ENCODE assay signal across 17 cellular contexts in the genomic region with DNA sequence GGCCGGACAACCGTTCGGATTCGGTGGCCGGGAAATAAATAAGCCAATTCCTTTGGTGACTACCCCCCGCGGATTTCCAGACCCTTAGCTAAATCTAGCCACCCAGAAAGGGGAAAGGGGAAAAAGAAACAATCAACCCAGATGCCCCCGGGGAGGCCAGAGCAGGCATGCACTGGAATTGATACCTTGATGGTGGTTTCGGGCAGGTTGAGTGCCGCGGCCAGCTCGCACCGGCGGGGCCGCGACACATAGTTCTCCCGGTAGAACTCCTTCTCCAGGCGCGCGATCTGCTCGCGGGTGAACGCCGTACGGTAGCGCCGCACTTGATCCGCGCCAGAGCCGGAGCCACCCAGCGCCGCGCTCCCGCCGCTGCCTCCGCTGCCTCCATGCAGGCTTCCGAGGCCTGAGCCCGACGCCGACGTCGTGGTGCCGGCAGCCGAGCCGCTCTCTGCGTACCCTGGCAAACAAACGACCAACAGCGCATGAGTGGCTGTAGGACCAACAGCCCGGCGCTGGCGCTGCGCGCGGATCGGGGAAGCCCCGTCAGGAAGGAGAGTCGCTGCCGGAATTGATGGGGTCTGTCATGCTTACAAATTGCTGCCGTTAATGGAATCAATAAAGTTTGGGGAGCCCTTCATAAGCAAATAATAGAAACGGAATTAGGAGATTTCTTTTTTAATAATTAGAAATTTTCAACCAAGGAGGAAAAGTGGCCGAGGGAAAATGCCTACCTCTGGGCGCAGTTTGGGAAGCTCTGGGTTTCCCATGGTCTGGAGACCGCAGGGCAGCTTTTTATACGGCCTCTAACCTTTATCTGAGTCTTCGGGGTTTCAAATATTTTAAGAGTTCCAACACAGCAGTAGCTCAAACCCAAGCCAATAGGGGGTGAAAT. TPM values are rescaled to one million over a fixed set of nuclear protein-coding genes. Genes with fewer than 3 reads are reported as not detected.
DNase-seq lines count a peak whose midpoint lies in the region; ATAC-seq, FAIRE-seq and TF ChIP-seq lines count a peak whose summit lies in the region.
"Had no signal": no experiment of that assay in that cellular context is flagged by ENCODE, and none has a peak within 500 bp of the region (broad histone marks: within the 10 kb centered on the region; RNA-seq: fewer than 3 reads in every experiment).

No MANE protein-coding gene starts in this region.

- DNase-seq in natural killer cell (no peak), left colon (no peak), type B pancreatic cell (ENCODE audit: extremely low spot score, unreplicated experiment) (no peak), GM19239 (ENCODE audit: insufficient read length, low spot score) (no peak), amygdala (lab: John Stamatoyannopoulos, UW) (no peak)
- DNase-seq in natural killer cell treated with Interleukin-12 subunit alpha and Interleukin-12 subunit beta and Interleukin-15 and Interleukin-18, amount 100 ng/mL, for 72 hours (ENCODE audit: low spot score): no peak
- DNase-seq in activated CD8-positive, alpha-beta T cell treated with anti-CD3 and anti-CD28 coated beads, Interleukin-2, amount 10 ng/mL, durations not matched to agents 7 days and 5 days: peak; percentile 22
- DNase-seq: cortex of kidney; Kasumi-1; NK-92 treated with Interleukin-12 subunit alpha and Interleukin-12 subunit beta, amount 100 ng/mL, for 24 hours; stimulated activated CD4-positive, alpha-beta T cell treated with anti-CD3 and anti-CD28 coated beads, Interleukin-1b, Interleukin-23, amount 100 ng/mL, for 48 hours had no signal

- H3K27ac Mint-ChIP-seq in natural killer cell (peak overlapping the region in 1 of 2 donors; percentile 51), type B pancreatic cell (peak overlapping the region; percentile 19)
- H3K27ac Mint-ChIP-seq in natural killer cell treated with Interleukin-12 subunit alpha and Interleukin-12 subunit beta and Interleukin-15 and Interleukin-18, amount 100 ng/mL, for 72 hours: peak overlapping the region in 1 of 2 donors; percentile 37
- H3K27ac Mint-ChIP-seq in activated CD8-positive, alpha-beta T cell treated with anti-CD3 and anti-CD28 coated beads, Interleukin-2, amount 10 ng/mL, durations not matched to agents 7 days and 5 days: peak overlapping the region; percentile 22
- H3K27ac Mint-ChIP-seq: stimulated activated memory B cell treated with anti-CD40 and anti-IgM and Interleukin-4, amounts not matched to agents 10 μg/mL and 1 μg/mL and 100 μg/mL, for 72 hours had no signal

- FAIRE-seq in GM19239 (lab: Jason Lieb, UNC): no peak

- CTCF ChIA-PET in activated CD8-positive, alpha-beta T cell treated with anti-CD3 and anti-CD28 coated beads, Interleukin-2, amount 10 ng/mL, durations not matched to agents 7 days and 5 days (lab: Charles Lee): interaction anchor here (0.9 to 1.6 kb wide), 3 partner anchors 8 to 45 kb away, joined by 3 to 4 read pairs (median 4); no protein-coding TSS in a partner anchor

- no peak for ATAC-seq in natural killer cell
- ATAC-seq in natural killer cell treated with Interleukin-12 subunit alpha and Interleukin-12 subunit beta and Interleukin-15 and Interleukin-18, amount 100 ng/mL, for 72 hours: no peak
- ATAC-seq in activated CD8-positive, alpha-beta T cell treated with anti-CD3 and anti-CD28 coated beads, Interleukin-2, amount 10 ng/mL, durations not matched to agents 7 days and 5 days: no peak
- peak; percentile 28 for ATAC-seq in left colon
- no peak for ATAC-seq in GM18517 (IDR thresholded peaks at IDR 0.05; ENCODE audit: unreplicated experiment)
- ATAC-seq: stimulated activated memory B cell treated with anti-CD40 and anti-IgM and Interleukin-4, amounts not matched to agents 10 μg/mL and 1 μg/mL and 100 μg/mL, for 72 hours had no signal

- peaks cover 5 to 8% of the 10 kb centered on the region in 2 donors for H3K9me3 Mint-ChIP-seq in natural killer cell
- no peaks in the 10 kb centered on the region for H3K9me3 Mint-ChIP-seq in natural killer cell treated with Interleukin-12 subunit alpha and Interleukin-12 subunit beta and Interleukin-15 and Interleukin-18, amount 100 ng/mL, for 72 hours
- peaks cover 7% of the 10 kb centered on the region for H3K9me3 Mint-ChIP-seq in activated CD8-positive, alpha-beta T cell treated with anti-CD3 and anti-CD28 coated beads, Interleukin-2, amount 10 ng/mL, durations not matched to agents 7 days and 5 days (ENCODE audit: insufficient read depth)
- no peaks in the 10 kb centered on the region for H3K9me3 Mint-ChIP-seq in type B pancreatic cell

- intact Hi-C loops in natural killer cell (cut with micrococcal nuclease): loop anchor here (5.0 kb wide), 1 partner anchor 1750 kb away; the partner anchor contains the start of gene SP9
- intact Hi-C loops in left colon (cut with DNase I, micrococcal nuclease): loop anchor here in 1 of 2 donors (5.0 kb wide), 1 partner anchor 395 kb away; no protein-coding TSS in a partner anchor

- POLR2A ChIA-PET in activated CD8-positive, alpha-beta T cell treated with anti-CD3 and anti-CD28 coated beads, Interleukin-2, amount 10 ng/mL, durations not matched to agents 7 days and 5 days (lab: Charles Lee): no interaction called here

- peaks cover 9 to 23% of the 10 kb centered on the region in 2 donors for H3K4me1 Mint-ChIP-seq in natural killer cell
- H3K4me1 Mint-ChIP-seq in natural killer cell treated with Interleukin-12 subunit alpha and Interleukin-12 subunit beta and Interleukin-15 and Interleukin-18, amount 100 ng/mL, for 72 hours (ENCODE audit: low read depth in 2 of 2): peaks cover 5 to 9% of the 10 kb centered on the region in 2 donors
- peaks cover 15% of the 10 kb centered on the region for H3K4me1 Mint-ChIP-seq in activated CD8-positive, alpha-beta T cell treated with anti-CD3 and anti-CD28 coated beads, Interleukin-2, amount 10 ng/mL, durations not matched to agents 7 days and 5 days (ENCODE audit: low read depth)
- peaks cover 32% of the 10 kb centered on the region for H3K4me1 Mint-ChIP-seq in type B pancreatic cell (ENCODE audit: unreplicated experiment)

- H3K27me3 Mint-ChIP-seq in natural killer cell (ENCODE audit: low read depth in 2 of 2) (peaks cover 67 to 71% of the 10 kb centered on the region in 2 donors), type B pancreatic cell (peaks cover 94% of the 10 kb centered on the region)
- H3K27me3 Mint-ChIP-seq in natural killer cell treated with Interleukin-12 subunit alpha and Interleukin-12 subunit beta and Interleukin-15 and Interleukin-18, amount 100 ng/mL, for 72 hours: peaks cover 47 to 69% of the 10 kb centered on the region in 2 donors
- peaks cover 76% of the 10 kb centered on the region for H3K27me3 Mint-ChIP-seq in activated CD8-positive, alpha-beta T cell treated with anti-CD3 and anti-CD28 coated beads, Interleukin-2, amount 10 ng/mL, durations not matched to agents 7 days and 5 days (ENCODE audit: low read depth)

- peak overlapping the region; percentile 37 for H3K4me3 Mint-ChIP-seq in natural killer cell
- no peak overlapping the region for H3K4me3 Mint-ChIP-seq in natural killer cell treated with Interleukin-12 subunit alpha and Interleukin-12 subunit beta and Interleukin-15 and Interleukin-18, amount 100 ng/mL, for 72 hours
- H3K4me3 Mint-ChIP-seq in activated CD8-positive, alpha-beta T cell treated with anti-CD3 and anti-CD28 coated beads, Interleukin-2, amount 10 ng/mL, durations not matched to agents 7 days and 5 days: peak overlapping the region; percentile 32
- H3K4me3 Mint-ChIP-seq in type B pancreatic cell: peak overlapping the region; percentile 66
- H3K4me3 Mint-ChIP-seq: activated naive CD4-positive, alpha-beta T cell treated with anti-CD3 and anti-CD28 coated beads, Interleukin-2, amount 50 U/mL, for 24 hours; stimulated activated memory B cell treated with anti-CD40 and anti-IgM and Interleukin-4, amounts not matched to agents 10 μg/mL and 1 μg/mL and 100 μg/mL, for 72 hours had no signal

- no peak for TF ChIP-seq CTCF in natural killer cell (IDR thresholded peaks at IDR 0.05)
- no peak for TF ChIP-seq CTCF in type B pancreatic cell (conservative IDR thresholded peaks at IDR 0.05)

- H3K36me3 Mint-ChIP-seq in natural killer cell (peaks cover 30% of the 10 kb centered on the region), type B pancreatic cell (no peaks in the 10 kb centered on the region)
- H3K36me3 Mint-ChIP-seq in natural killer cell treated with Interleukin-12 subunit alpha and Interleukin-12 subunit beta and Interleukin-15 and Interleukin-18, amount 100 ng/mL, for 72 hours: peaks cover 30% of the 10 kb centered on the region
- peaks cover 23% of the 10 kb centered on the region for H3K36me3 Mint-ChIP-seq in activated CD8-positive, alpha-beta T cell treated with anti-CD3 and anti-CD28 coated beads, Interleukin-2, amount 10 ng/mL, durations not matched to agents 7 days and 5 days (ENCODE audit: low read depth)
- H3K36me3 Mint-ChIP-seq: stimulated activated memory B cell treated with anti-CD40 and anti-IgM and Interleukin-4, amounts not matched to agents 10 μg/mL and 1 μg/mL and 100 μg/mL, for 72 hours had no signal

RNA-seq across cellular contexts. Expression of gene EVX2, which starts 1.5 kb away (rescaled TPM):
- total RNA-seq in natural killer cell (not detected), left colon (not detected), type B pancreatic cell (ENCODE audit: low replicate concordance) (0.10 TPM in 1 of 2 replicates, not detected in the other)
- total RNA-seq in natural killer cell treated with Interleukin-12 subunit alpha and Interleukin-12 subunit beta and Interleukin-15 and Interleukin-18, amount 100 ng/mL, for 72 hours: not detected
- total RNA-seq in activated CD8-positive, alpha-beta T cell treated with anti-CD3 and anti-CD28 coated beads, Interleukin-2, amount 10 ng/mL, durations not matched to agents 7 days and 5 days: not detected
- total RNA-seq: fibroblast of villous mesenchyme, osteocyte, SJSA1 had no signal

RNA-seq across cellular contexts. Expression of gene HOXD13, which starts 10.3 kb away (rescaled TPM):
- total RNA-seq in natural killer cell: not detected
- not detected for total RNA-seq in natural killer cell treated with Interleukin-12 subunit alpha and Interleukin-12 subunit beta and Interleukin-15 and Interleukin-18, amount 100 ng/mL, for 72 hours
- not detected for total RNA-seq in activated CD8-positive, alpha-beta T cell treated with anti-CD3 and anti-CD28 coated beads, Interleukin-2, amount 10 ng/mL, durations not matched to agents 7 days and 5 days
- total RNA-seq in left colon: under 1 TPM; 0.14 to 0.15 TPM
- 0.31 and 0.43 TPM in 2 replicates for total RNA-seq in type B pancreatic cell (ENCODE audit: low replicate concordance)
- total RNA-seq: osteocyte had no signal

RNA-seq across cellular contexts. Expression of gene HOXD12, which starts 17.4 kb away (rescaled TPM):
- total RNA-seq in natural killer cell (not detected), left colon (not detected), type B pancreatic cell (ENCODE audit: low replicate concordance) (not detected in 2 replicates)
- total RNA-seq in natural killer cell treated with Interleukin-12 subunit alpha and Interleukin-12 subunit beta and Interleukin-15 and Interleukin-18, amount 100 ng/mL, for 72 hours: not detected
- not detected for total RNA-seq in activated CD8-positive, alpha-beta T cell treated with anti-CD3 and anti-CD28 coated beads, Interleukin-2, amount 10 ng/mL, durations not matched to agents 7 days and 5 days
- total RNA-seq: fibroblast of villous mesenchyme, osteocyte had no signal

RNA-seq across cellular contexts. Expression of gene HOXD11, which starts 24.8 kb away (rescaled TPM):
- total RNA-seq in natural killer cell (not detected), left colon (1 to 10 TPM in 1 of 2 donors, under 1 TPM in 1; 0.37 to 4.2 TPM), type B pancreatic cell (ENCODE audit: low replicate concordance) (0.21 and 1.1 TPM in 2 replicates)
- not detected for total RNA-seq in natural killer cell treated with Interleukin-12 subunit alpha and Interleukin-12 subunit beta and Interleukin-15 and Interleukin-18, amount 100 ng/mL, for 72 hours
- total RNA-seq in activated CD8-positive, alpha-beta T cell treated with anti-CD3 and anti-CD28 coated beads, Interleukin-2, amount 10 ng/mL, durations not matched to agents 7 days and 5 days: not detected
- total RNA-seq: osteocyte, SJSA1 had no signal

RNA-seq across cellular contexts. Expression of gene HOXD10, which starts 34.3 kb away (rescaled TPM):
- not detected for total RNA-seq in natural killer cell
- total RNA-seq in natural killer cell treated with Interleukin-12 subunit alpha and Interleukin-12 subunit beta and Interleukin-15 and Interleukin-18, amount 100 ng/mL, for 72 hours: not detected
- not detected for total RNA-seq in activated CD8-positive, alpha-beta T cell treated with anti-CD3 and anti-CD28 coated beads, Interleukin-2, amount 10 ng/mL, durations not matched to agents 7 days and 5 days
- total RNA-seq in left colon: 10 to 100 TPM in 1 of 2 donors, 1 to 10 TPM in 1; 1.0 to 14.8 TPM
- 0.19 and 0.56 TPM in 2 replicates for total RNA-seq in type B pancreatic cell (ENCODE audit: low replicate concordance)
- total RNA-seq: osteocyte, SJSA1 had no signal
